Comparison of ENCODE assay signal across 1 cellular context in the genomic region with DNA sequence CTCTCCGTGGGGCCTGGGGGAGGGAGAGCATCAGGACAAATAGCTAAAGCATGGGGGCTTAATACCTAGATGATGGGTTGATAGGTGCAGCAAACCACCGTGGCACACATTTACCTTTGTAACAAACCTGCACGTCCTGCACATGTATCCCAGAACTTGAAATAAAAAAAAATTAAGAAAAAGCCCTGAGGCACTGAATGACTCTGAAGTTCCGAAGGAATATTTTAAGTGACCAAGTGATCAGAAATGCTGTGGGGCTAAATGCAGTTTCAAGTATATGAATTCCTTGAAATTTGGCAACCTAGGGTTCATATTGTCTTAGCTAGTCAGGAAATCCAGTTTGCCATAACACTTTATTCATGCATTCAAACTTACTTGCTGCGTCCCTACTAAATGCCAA.
TF ChIP-seq lines count a peak whose summit lies in the region.

No MANE protein-coding gene starts in this region.

TF ChIP-seq in GM23338, 12 proteins besides CTCF, POLR2A, EP300 and RAD21 (continued from another document):
- TF ChIP-seq, protein P1, sequence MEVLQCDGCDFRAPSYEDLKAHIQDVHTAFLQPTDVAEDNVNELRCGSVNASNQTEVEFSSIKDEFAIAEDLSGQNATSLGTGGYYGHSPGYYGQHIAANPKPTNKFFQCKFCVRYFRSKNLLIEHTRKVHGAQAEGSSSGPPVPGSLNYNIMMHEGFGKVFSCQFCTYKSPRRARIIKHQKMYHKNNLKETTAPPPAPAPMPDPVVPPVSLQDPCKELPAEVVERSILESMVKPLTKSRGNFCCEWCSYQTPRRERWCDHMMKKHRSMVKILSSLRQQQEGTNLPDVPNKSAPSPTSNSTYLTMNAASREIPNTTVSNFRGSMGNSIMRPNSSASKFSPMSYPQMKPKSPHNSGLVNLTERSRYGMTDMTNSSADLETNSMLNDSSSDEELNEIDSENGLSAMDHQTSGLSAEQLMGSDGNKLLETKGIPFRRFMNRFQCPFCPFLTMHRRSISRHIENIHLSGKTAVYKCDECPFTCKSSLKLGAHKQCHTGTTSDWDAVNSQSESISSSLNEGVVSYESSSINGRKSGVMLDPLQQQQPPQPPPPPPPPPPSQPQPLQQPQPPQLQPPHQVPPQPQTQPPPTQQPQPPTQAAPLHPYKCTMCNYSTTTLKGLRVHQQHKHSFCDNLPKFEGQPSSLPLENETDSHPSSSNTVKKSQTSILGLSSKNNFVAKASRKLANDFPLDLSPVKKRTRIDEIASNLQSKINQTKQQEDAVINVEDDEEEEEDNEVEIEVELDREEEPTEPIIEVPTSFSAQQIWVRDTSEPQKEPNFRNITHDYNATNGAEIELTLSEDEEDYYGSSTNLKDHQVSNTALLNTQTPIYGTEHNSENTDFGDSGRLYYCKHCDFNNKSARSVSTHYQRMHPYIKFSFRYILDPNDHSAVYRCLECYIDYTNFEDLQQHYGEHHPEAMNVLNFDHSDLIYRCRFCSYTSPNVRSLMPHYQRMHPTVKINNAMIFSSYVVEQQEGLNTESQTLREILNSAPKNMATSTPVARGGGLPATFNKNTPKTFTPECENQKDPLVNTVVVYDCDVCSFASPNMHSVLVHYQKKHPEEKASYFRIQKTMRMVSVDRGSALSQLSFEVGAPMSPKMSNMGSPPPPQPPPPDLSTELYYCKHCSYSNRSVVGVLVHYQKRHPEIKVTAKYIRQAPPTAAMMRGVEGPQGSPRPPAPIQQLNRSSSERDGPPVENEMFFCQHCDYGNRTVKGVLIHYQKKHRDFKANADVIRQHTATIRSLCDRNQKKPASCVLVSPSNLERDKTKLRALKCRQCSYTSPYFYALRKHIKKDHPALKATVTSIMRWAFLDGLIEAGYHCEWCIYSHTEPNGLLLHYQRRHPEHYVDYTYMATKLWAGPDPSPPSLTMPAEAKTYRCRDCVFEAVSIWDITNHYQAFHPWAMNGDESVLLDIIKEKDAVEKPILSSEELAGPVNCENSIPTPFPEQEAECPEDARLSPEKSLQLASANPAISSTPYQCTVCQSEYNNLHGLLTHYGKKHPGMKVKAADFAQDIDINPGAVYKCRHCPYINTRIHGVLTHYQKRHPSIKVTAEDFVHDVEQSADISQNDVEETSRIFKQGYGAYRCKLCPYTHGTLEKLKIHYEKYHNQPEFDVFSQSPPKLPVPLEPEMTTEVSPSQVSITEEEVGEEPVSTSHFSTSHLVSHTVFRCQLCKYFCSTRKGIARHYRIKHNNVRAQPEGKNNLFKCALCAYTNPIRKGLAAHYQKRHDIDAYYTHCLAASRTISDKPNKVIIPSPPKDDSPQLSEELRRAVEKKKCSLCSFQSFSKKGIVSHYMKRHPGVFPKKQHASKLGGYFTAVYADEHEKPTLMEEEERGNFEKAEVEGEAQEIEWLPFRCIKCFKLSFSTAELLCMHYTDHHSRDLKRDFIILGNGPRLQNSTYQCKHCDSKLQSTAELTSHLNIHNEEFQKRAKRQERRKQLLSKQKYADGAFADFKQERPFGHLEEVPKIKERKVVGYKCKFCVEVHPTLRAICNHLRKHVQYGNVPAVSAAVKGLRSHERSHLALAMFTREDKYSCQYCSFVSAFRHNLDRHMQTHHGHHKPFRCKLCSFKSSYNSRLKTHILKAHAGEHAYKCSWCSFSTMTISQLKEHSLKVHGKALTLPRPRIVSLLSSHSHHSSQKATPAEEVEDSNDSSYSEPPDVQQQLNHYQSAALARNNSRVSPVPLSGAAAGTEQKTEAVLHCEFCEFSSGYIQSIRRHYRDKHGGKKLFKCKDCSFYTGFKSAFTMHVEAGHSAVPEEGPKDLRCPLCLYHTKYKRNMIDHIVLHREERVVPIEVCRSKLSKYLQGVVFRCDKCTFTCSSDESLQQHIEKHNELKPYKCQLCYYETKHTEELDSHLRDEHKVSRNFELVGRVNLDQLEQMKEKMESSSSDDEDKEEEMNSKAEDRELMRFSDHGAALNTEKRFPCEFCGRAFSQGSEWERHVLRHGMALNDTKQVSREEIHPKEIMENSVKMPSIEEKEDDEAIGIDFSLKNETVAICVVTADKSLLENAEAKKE (CRISPR knock-in tag; IDR thresholded peaks at IDR 0.05), result no peak
- TF ChIP-seq STAT1 (IDR thresholded peaks at IDR 0.05; ENCODE audit: unreplicated experiment), result no peak
- TF ChIP-seq EZH2 (IDR thresholded peaks at IDR 0.05; ENCODE audit: low read depth, unreplicated experiment), result no peak
